21 cellular contexts compared by ENCODE assay signal in the genomic region with DNA sequence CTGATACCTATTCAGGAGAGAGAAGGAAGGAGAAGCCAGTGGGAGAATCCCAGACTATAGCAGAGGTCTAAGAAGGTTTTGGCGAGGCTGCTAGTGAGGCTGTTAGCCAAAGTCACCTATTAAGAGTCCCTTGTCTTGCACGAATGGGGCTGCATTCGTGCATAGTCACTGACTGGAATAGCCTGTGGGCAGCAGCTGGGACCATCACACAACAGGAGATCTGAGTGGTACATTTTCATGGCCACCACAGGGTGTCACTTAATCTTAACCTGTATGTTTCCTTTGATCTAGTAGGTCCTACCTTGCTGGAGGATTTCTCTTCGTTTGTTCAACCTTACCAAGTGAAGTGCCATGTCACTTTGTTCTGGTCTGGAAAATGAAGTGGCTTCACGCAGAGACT.
"Had no signal": no experiment of that assay in that cellular context is flagged by ENCODE, and none has a peak within 500 bp of the region (broad histone marks: within the 10 kb centered on the region; RNA-seq: fewer than 3 reads in every experiment).

No MANE protein-coding gene starts in this region.

- DNase-seq: activated CD4-positive, alpha-beta T cell treated with anti-CD3 and anti-CD28 coated beads, Interleukin-2, amount 50 U/mL, for 1 hour; activated CD4-positive, CD25-positive, alpha-beta regulatory T cell treated with anti-CD3 and anti-CD28 coated beads, Interleukin-2, amount 50 U/mL, for 72 hours; activated CD8-positive, alpha-beta T cell treated with anti-CD3 and anti-CD28 coated beads, Interleukin-2, amount 10 ng/mL, durations not matched to agents 7 days and 5 days; activated gamma-delta T cell treated with Interleukin-2 at 50 U/mL for 16 hours; brain microvascular endothelial cell; caudate nucleus; dermis blood vessel endothelial cell; effector memory CD4-positive, alpha-beta T cell; glutamatergic neuron; kidney glomerular epithelial cell; left lung; naive thymus-derived CD8-positive, alpha-beta T cell; posterior cingulate gyrus; retina; sigmoid colon; stimulated activated CD4-positive, alpha-beta T cell treated with anti-CD3 and anti-CD28 coated beads, Interleukin-2, amount 100 ng/mL, for 48 hours; stimulated activated CD8-positive, alpha-beta memory T cell treated with anti-CD3 and anti-CD28 coated beads, Interleukin-4, amount 100 ng/mL, for 48 hours; stimulated activated naive CD4-positive, alpha-beta T cell had no signal

- H3K27ac Mint-ChIP-seq: activated CD8-positive, alpha-beta T cell treated with anti-CD3 and anti-CD28 coated beads, Interleukin-2, amount 10 ng/mL, durations not matched to agents 7 days and 5 days; activated naive CD4-positive, alpha-beta T cell treated with anti-CD3 and anti-CD28 coated beads, Interleukin-2, amount 50 U/mL, for 24 hours; naive thymus-derived CD8-positive, alpha-beta T cell; neural progenitor cell; type B pancreatic cell had no signal

- ATAC-seq: activated CD8-positive, alpha-beta T cell treated with anti-CD3 and anti-CD28 coated beads, Interleukin-2, amount 10 ng/mL, durations not matched to agents 7 days and 5 days; left lung; naive thymus-derived CD8-positive, alpha-beta T cell had no signal

- H3K36me3 Mint-ChIP-seq: activated naive CD4-positive, alpha-beta T cell treated with anti-CD3 and anti-CD28 coated beads, Interleukin-2, amount 50 U/mL, for 24 hours; naive thymus-derived CD8-positive, alpha-beta T cell; neural progenitor cell; type B pancreatic cell had no signal

- H3K4me3 Mint-ChIP-seq: activated CD8-positive, alpha-beta T cell treated with anti-CD3 and anti-CD28 coated beads, Interleukin-2, amount 10 ng/mL, durations not matched to agents 7 days and 5 days; activated naive CD4-positive, alpha-beta T cell treated with anti-CD3 and anti-CD28 coated beads, Interleukin-2, amount 50 U/mL, for 24 hours; naive thymus-derived CD8-positive, alpha-beta T cell; neural progenitor cell; type B pancreatic cell had no signal

- H3K27me3 Mint-ChIP-seq: activated naive CD4-positive, alpha-beta T cell treated with anti-CD3 and anti-CD28 coated beads, Interleukin-2, amount 50 U/mL, for 24 hours; type B pancreatic cell had no signal

- H3K9me3 Mint-ChIP-seq: activated naive CD4-positive, alpha-beta T cell treated with anti-CD3 and anti-CD28 coated beads, Interleukin-2, amount 50 U/mL, for 24 hours; type B pancreatic cell had no signal

- H3K4me1 Mint-ChIP-seq: activated naive CD4-positive, alpha-beta T cell treated with anti-CD3 and anti-CD28 coated beads, Interleukin-2, amount 50 U/mL, for 24 hours; naive thymus-derived CD8-positive, alpha-beta T cell had no signal
